ENCODE assay signal across 8 cellular contexts in the genomic region with DNA sequence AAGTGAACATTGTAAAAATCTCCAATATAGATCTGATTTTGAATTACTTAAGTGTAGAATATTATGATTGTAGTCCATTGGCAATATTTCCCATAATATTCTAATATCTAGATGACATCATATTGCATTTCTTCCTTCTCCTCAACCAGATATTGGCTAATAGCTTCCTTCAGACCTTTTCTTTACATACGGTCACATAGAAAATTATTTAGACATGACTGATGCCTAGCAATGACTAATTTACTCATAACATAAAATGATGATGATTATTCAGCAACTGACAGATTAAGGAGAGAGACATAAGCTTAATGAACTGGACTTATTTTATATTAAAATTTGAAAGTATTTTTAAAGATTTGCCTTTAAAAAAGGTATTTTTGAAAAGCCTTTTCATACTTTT.
"Had no signal": no experiment of that assay in that cellular context is flagged by ENCODE, and none has a peak within 500 bp of the region (broad histone marks: within the 10 kb centered on the region; RNA-seq: fewer than 3 reads in every experiment).

No MANE protein-coding gene starts in this region.

- FAIRE-seq: HepG2 had no signal

- H3K36me3 ChIP-seq: HAP-1 had no signal

- DNase-seq: GM23248, GOT3, H7, HFFc6 had no signal

- H3K4me3 ChIP-seq: GM23248, HAP-1 had no signal

- H2AFZ ChIP-seq: GM23248 had no signal

- H3K9ac ChIP-seq: GM23248 had no signal

- H3K9me3 ChIP-seq: HAP-1 had no signal

- H3K27ac ChIP-seq: GM23248, HL-60 had no signal

- H3K4me1 ChIP-seq: HAP-1 had no signal

- ATAC-seq: HCT116, HepG2 had no signal
